Comparison of ENCODE assay signal across 8 cellular contexts in the genomic region with DNA sequence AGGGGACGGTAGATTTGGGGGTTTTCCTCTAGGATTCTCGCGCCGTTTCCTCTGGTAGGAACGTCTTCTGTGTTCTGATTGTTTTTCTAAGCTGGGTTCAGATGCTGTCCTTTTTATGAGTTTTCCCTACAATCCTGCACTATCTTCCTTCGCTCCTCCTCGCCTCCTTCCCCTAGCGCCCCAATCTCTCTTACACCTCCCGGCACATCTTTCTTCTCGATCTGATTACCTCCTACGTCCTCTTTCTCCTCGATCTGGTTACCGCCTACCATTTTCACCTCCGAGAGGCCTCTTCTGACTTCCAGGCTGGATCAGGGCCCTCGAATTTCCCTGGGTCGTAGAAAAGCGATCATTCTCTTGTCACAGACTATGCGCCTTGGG. TPM values are rescaled to one million over a fixed set of nuclear protein-coding genes. Genes with fewer than 3 reads are reported as not detected.
A peak's percentile ranks its signal among the peaks of the same experiment; 100 is the strongest.
DNase-seq lines count a peak whose midpoint lies in the region; FAIRE-seq and TF ChIP-seq lines count a peak whose summit lies in the region.

No MANE protein-coding gene starts in this region.

- no peaks in the 10 kb centered on the region for H3K27me3 Mint-ChIP-seq in HFFc6 (ENCODE audit: insufficient read depth)

- H3K4me1 Mint-ChIP-seq in HFFc6 (ENCODE audit: low read depth), result peaks cover 38% of the 10 kb centered on the region

- H3K9me3 Mint-ChIP-seq in HFFc6, result no peaks in the 10 kb centered on the region

- DNase-seq in DMS53 treated with DMSO at 0.1 percent for 48 hours (lab: John Stamatoyannopoulos, UW; ENCODE audit: unreplicated experiment) (peak; percentile 16), HFFc6 (no peak), SW480 (ENCODE audit: low spot score) (peak; percentile 52), fibroblast of mammary gland (ENCODE audit: low read depth) (no peak), COLO829 (ENCODE audit: low spot score) (no peak), GM12892 (ENCODE audit: insufficient read length) (no peak), hepatic stellate cell (ENCODE audit: low spot score) (no peak)

- H3K27ac ChIP-seq in rectal smooth muscle tissue (ENCODE audit: low read depth, low read length), result peak overlapping the region; percentile 100

- FAIRE-seq in GM12892 (lab: Jason Lieb, UNC), result no peak

- peaks cover 24% of the 10 kb centered on the region for H3K4me1 ChIP-seq in rectal smooth muscle tissue (ENCODE audit: control insufficient read depth, insufficient read depth, low read length)

- H3K36me3 Mint-ChIP-seq in HFFc6 (ENCODE audit: low read depth), result peaks cover 46% of the 10 kb centered on the region

- TF ChIP-seq CTCF in HFFc6 (IDR thresholded peaks at IDR 0.05) (no peak), fibroblast of mammary gland (conservative IDR thresholded peaks at IDR 0.05; ENCODE audit: control insufficient read depth, insufficient read depth, low read depth, low read length) (no peak)

- TF ChIP-seq POLR2A in GM12892 (IDR thresholded peaks at IDR 0.05; ENCODE audit: low read depth, low read length), result no peak

- H3K9ac ChIP-seq in rectal smooth muscle tissue (ENCODE audit: low read length), result peak overlapping the region; percentile 89

- peak overlapping the region; percentile 98 for H3K4me3 ChIP-seq in fibroblast of mammary gland (ENCODE audit: control insufficient read depth, low read depth, low read length)
- H3K4me3 ChIP-seq in rectal smooth muscle tissue (ENCODE audit: low read length), result peak overlapping the region; percentile 97

- H3K36me3 ChIP-seq in rectal smooth muscle tissue (ENCODE audit: control insufficient read depth, insufficient read depth, low read length), result peaks cover 20% of the 10 kb centered on the region

- no peaks in the 10 kb centered on the region for H3K27me3 ChIP-seq in rectal smooth muscle tissue (ENCODE audit: control insufficient read depth, insufficient read depth, low read length)

- peak overlapping the region; percentile 98 for H3K27ac Mint-ChIP-seq in HFFc6

- peak overlapping the region; percentile 98 for H3K4me3 Mint-ChIP-seq in HFFc6

RNA-seq across cellular contexts. Expression of gene BUD31, which starts 0.4 kb away (rescaled TPM):
- total RNA-seq in HFFc6 (2021; fragmentation: NEBNext Ultra II Directional; extraction: Animal tissue kit (Norgen Biotek cat#: 25700)), result 100 to 1,000 TPM; 134 to 147 (median 146) TPM
- polyA plus RNA-seq in GM12892 (2012; ENCODE audit: missing spikeins), result 130 TPM

RNA-seq across cellular contexts. Expression of gene PDAP1, which starts 0.8 kb away (rescaled TPM):
- total RNA-seq in HFFc6 (2021; fragmentation: NEBNext Ultra II Directional; extraction: Animal tissue kit (Norgen Biotek cat#: 25700)), result 100 to 1,000 TPM; 148 to 213 (median 180) TPM
- polyA plus RNA-seq in GM12892 (2012; ENCODE audit: missing spikeins), result 108 TPM

RNA-seq across cellular contexts. Expression of gene PTCD1, which starts 29.4 kb away (rescaled TPM):
- 1 to 10 TPM; 4.5 to 8.6 (median 6.7) TPM for total RNA-seq in HFFc6 (2021; fragmentation: NEBNext Ultra II Directional; extraction: Animal tissue kit (Norgen Biotek cat#: 25700))
- polyA plus RNA-seq in GM12892 (2012; ENCODE audit: missing spikeins), result 3.1 TPM

RNA-seq across cellular contexts. Expression of gene CPSF4, which starts 29.6 kb away (rescaled TPM):
- 10 to 100 TPM; 26.7 to 34.0 (median 29.2) TPM for total RNA-seq in HFFc6 (2021; fragmentation: NEBNext Ultra II Directional; extraction: Animal tissue kit (Norgen Biotek cat#: 25700))
- polyA plus RNA-seq in GM12892 (2012; ENCODE audit: missing spikeins), result 34.0 TPM

RNA-seq across cellular contexts. Expression of gene ARPC1B, which starts 34.7 kb away (rescaled TPM):
- 100 to 1,000 TPM; 233 to 281 (median 249) TPM for total RNA-seq in HFFc6 (2021; fragmentation: NEBNext Ultra II Directional; extraction: Animal tissue kit (Norgen Biotek cat#: 25700))
- 230 TPM for polyA plus RNA-seq in GM12892 (2012; ENCODE audit: missing spikeins)

Comparison
In these comparisons a context has a peak if more than half of its experiments do, and no peak if none do; other contexts are left out.
1. DNase-seq: peak in DMS53 treated with DMSO at 0.1 percent for 48 hours (single experiment) and SW480 (single experiment); none in HFFc6 (single experiment), fibroblast of mammary gland (single experiment), COLO829 (single experiment), GM12892 (single experiment) and hepatic stellate cell (single experiment).